Comparison of ENCODE assay signal across 6 cellular contexts in genomic region chr3:79864077-79864476, GRCh38.
"Had no signal": no experiment of that assay in that cellular context is flagged by ENCODE, and none has a peak within 500 bp of the region (broad histone marks: within the 10 kb centered on the region; RNA-seq: fewer than 3 reads in every experiment).

No MANE protein-coding gene starts in this region.

- DNase-seq: GM23248, GOT3, H7, IMR-90 had no signal

- ATAC-seq: HCT116, K562 had no signal
